14 cellular contexts compared by ENCODE assay signal in genomic region chr1:231186356-231187115, GRCh38. TPM values are rescaled to one million over a fixed set of nuclear protein-coding genes. Genes with fewer than 3 reads are reported as not detected.
DNase-seq lines count a peak whose midpoint lies in the region; ATAC-seq and TF ChIP-seq lines count a peak whose summit lies in the region.
"Had no signal": no experiment of that assay in that cellular context is flagged by ENCODE, and none has a peak within 500 bp of the region (broad histone marks: within the 10 kb centered on the region; RNA-seq: fewer than 3 reads in every experiment).

No MANE protein-coding gene starts in this region.

- H3K4me3 ChIP-seq in spleen, result no peak overlapping the region
- H3K4me3 ChIP-seq: GM23248 had no signal

- DNase-seq in G401 (ENCODE audit: low spot score), result peak; percentile 62
- peak; percentile 54 for DNase-seq in cerebellar cortex (ENCODE audit: low spot score)
- DNase-seq in mesenteric fat pad (ENCODE audit: low spot score), result peak; percentile 53
- peak; percentile 9 for DNase-seq in spleen
- DNase-seq in NCI-H2107 (lab: John Stamatoyannopoulos, UW), result no peak
- DNase-seq in activated CD4-positive, alpha-beta T cell treated with anti-CD3 and anti-CD28 coated beads, Interleukin-2, amount 50 U/mL, for 1 hour, result no peak
- DNase-seq: ACHN; BE2C; Caco-2; CD4-positive, alpha-beta T cell; GDM1; GM23248; HCEC 1CT had no signal

- ATAC-seq in GM18498 (IDR thresholded peaks at IDR 0.05; ENCODE audit: unreplicated experiment), result no peak

- no peak for TF ChIP-seq POLR2A in spleen (IDR thresholded peaks at IDR 0.05)

- no peak overlapping the region for H3K27ac ChIP-seq in spleen
- H3K27ac ChIP-seq: GM23248 had no signal

- H3K4me1 ChIP-seq in spleen, result no peaks in the 10 kb centered on the region
- H3K4me1 ChIP-seq: BE2C had no signal

- peaks cover 0 to 9% (median 3%) of the 10 kb centered on the region in 8 donors for H3K9me3 ChIP-seq in spleen
- H3K9me3 ChIP-seq: BE2C had no signal

- 72 to 82% (median 79%) methylated on average over 11 of the region's 11 CpGs for WGBS in spleen, 5 donors

- peaks cover 0 to 69% (median 7%) of the 10 kb centered on the region in 7 donors for H3K27me3 ChIP-seq in spleen (replicated peaks in 1 of 7)
- H3K27me3 ChIP-seq: BE2C had no signal

- TF ChIP-seq CTCF in spleen (IDR thresholded peaks at IDR 0.05 in 8 of 11, conservative IDR thresholded peaks at IDR 0.05 in 3 of 11), result no peak

- intact Hi-C loops in spleen (cut with DNase I; ENCODE audit: low total_unique reads), result no loop called here

- in situ Hi-C loops in G401 (cut with HindIII; ENCODE audit: low sequenced_read_pairs), result no loop called here

- H3K36me3 ChIP-seq in spleen, result no peaks in the 10 kb centered on the region
- H3K36me3 ChIP-seq: BE2C had no signal

RNA-seq across cellular contexts. Expression of gene TRIM67, which starts 24.7 kb away (rescaled TPM):
- total RNA-seq in G401 (2014; rRNA removed; shearing (Covaris generic)), result not detected in 2 replicates
- total RNA-seq in mesenteric fat pad (0.22 TPM), spleen (under 1 TPM in 1 of 7 donors, not detected in 6; 0.06 TPM)
- polyA plus RNA-seq in spleen, result under 1 TPM in 2 of 3 donors, not detected in 1; under 0.01 TPM
- total RNA-seq: CD4-positive, alpha-beta T cell; GM23248 had no signal
- polyA plus RNA-seq: GM23248 had no signal

RNA-seq across cellular contexts. Expression of gene GNPAT, which starts 54.5 kb away (rescaled TPM):
- 77.1 and 81.0 TPM in 2 replicates for total RNA-seq in G401 (2014; rRNA removed; shearing (Covaris generic))
- total RNA-seq in mesenteric fat pad (32.9 TPM), spleen (10 to 100 TPM; 27.9 to 42.6 (median 33.7) TPM)
- 10 to 100 TPM; 27.7 to 42.9 (median 42.6) TPM for polyA plus RNA-seq in spleen

Comparison
In these comparisons a context has a peak if more than half of its experiments do, and no peak if none do; other contexts are left out.
1. DNase-seq: peak in G401 (single experiment), cerebellar cortex (single experiment), mesenteric fat pad (single experiment) and spleen (single experiment); none in NCI-H2107 (single experiment) and activated CD4-positive, alpha-beta T cell treated with anti-CD3 and anti-CD28 coated beads, Interleukin-2, amount 50 U/mL, for 1 hour (single experiment).